In the genomic region with DNA sequence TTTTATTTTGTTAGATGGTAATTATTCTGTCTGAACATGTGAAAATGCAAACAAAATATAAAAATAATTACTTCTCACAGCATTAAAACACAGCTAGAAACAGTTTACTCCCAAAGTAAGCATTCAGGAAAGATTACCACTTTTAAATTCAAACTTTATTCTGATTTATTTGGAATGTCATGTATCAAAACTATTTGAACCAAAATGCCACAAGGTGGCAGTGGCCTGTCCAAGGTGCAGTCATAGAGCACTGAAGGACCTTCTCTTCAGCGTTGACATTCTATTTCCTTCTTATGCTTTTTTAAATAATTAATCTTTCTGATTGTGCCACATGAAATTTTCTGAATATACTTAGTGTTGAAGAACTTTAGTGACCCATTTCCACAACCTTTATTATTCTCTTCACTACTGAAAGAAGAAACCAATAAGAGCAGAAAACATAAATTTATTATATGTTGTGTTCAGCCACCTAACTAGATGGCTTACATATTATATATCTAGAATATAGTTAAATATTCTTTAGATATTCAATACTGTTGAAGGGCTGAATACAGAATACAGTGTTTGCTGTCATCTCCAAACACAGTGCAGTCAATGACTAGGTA, we compare ENCODE assay signal across 10 cellular contexts.
DNase-seq lines count a peak whose midpoint lies in the region; ATAC-seq and TF ChIP-seq lines count a peak whose summit lies in the region.
"Had no signal": no experiment of that assay in that cellular context is flagged by ENCODE, and none has a peak within 500 bp of the region (broad histone marks: within the 10 kb centered on the region; RNA-seq: fewer than 3 reads in every experiment).

No MANE protein-coding gene starts in this region.

- H3K36me3 ChIP-seq in Peyer's patch, result no peaks in the 10 kb centered on the region
- H3K36me3 ChIP-seq: thoracic aorta had no signal

- no peaks in the 10 kb centered on the region for H3K4me1 ChIP-seq in Peyer's patch

- no peaks in the 10 kb centered on the region for H3K36me3 Mint-ChIP-seq in activated T-helper 17 cell treated with anti-CD3 and anti-CD28 coated beads, Interleukin-2, amount 50 U/mL, for 72 hours (ENCODE audit: low read depth)
- peaks cover 2% of the 10 kb centered on the region for H3K36me3 Mint-ChIP-seq in activated naive CD8-positive, alpha-beta T cell treated with anti-CD3 and anti-CD28 coated beads for 36 hours

- TF ChIP-seq POLR2A in Peyer's patch (IDR thresholded peaks at IDR 0.05), result no peak

- ATAC-seq in activated T-helper 17 cell treated with anti-CD3 and anti-CD28 coated beads, Interleukin-2, amount 50 U/mL, for 72 hours (replicated peaks), result no peak

- H3K4me1 Mint-ChIP-seq in activated T-helper 17 cell treated with anti-CD3 and anti-CD28 coated beads, Interleukin-2, amount 50 U/mL, for 72 hours, result no peaks in the 10 kb centered on the region
- H3K4me1 Mint-ChIP-seq in activated naive CD8-positive, alpha-beta T cell treated with anti-CD3 and anti-CD28 coated beads for 36 hours, result no peaks in the 10 kb centered on the region

- DNase-seq in stimulated activated CD4-positive, alpha-beta T cell treated with anti-CD3 and anti-CD28 coated beads, Interleukin-15, amount 100 ng/mL, for 24 hours, result peak; percentile 3
- no peak for DNase-seq in stimulated activated CD4-positive, alpha-beta T cell treated with anti-CD3 and anti-CD28 coated beads, Interleukin-12 subunit alpha, Interleukin-12 subunit beta, amount 100 ng/mL, for 4 hours
- DNase-seq in Peyer's patch, result peak in 1 of 3 donors; percentile 53
- DNase-seq in foreskin fibroblast, result no peak
- no peak for DNase-seq in NK-92 treated with Interleukin-12 subunit alpha and Interleukin-12 subunit beta, amount 100 ng/mL, for 24 hours (lab: John Stamatoyannopoulos, UW)
- no peak for DNase-seq in caudate nucleus (lab: John Stamatoyannopoulos, UW)
- no peak for DNase-seq in activated naive CD8-positive, alpha-beta T cell treated with anti-CD3 and anti-CD28 coated beads for 36 hours

- no peaks in the 10 kb centered on the region for H3K27me3 Mint-ChIP-seq in activated T-helper 17 cell treated with anti-CD3 and anti-CD28 coated beads, Interleukin-2, amount 50 U/mL, for 72 hours
- H3K27me3 Mint-ChIP-seq in activated naive CD8-positive, alpha-beta T cell treated with anti-CD3 and anti-CD28 coated beads for 36 hours, result no peaks in the 10 kb centered on the region
- H3K27me3 Mint-ChIP-seq: dendritic cell treated with granulocyte-macrophage colony-stimulating factor and Interleukin-4, amounts not matched to agents 40 ng/mL and 50 ng/mL, for 4 days had no signal

- no peak overlapping the region for H3K27ac Mint-ChIP-seq in activated T-helper 17 cell treated with anti-CD3 and anti-CD28 coated beads, Interleukin-2, amount 50 U/mL, for 72 hours
- no peak overlapping the region for H3K27ac Mint-ChIP-seq in activated naive CD8-positive, alpha-beta T cell treated with anti-CD3 and anti-CD28 coated beads for 36 hours
- H3K27ac Mint-ChIP-seq: dendritic cell treated with granulocyte-macrophage colony-stimulating factor and Interleukin-4, amounts not matched to agents 40 ng/mL and 50 ng/mL, for 4 days had no signal

- no peak overlapping the region for H3K4me3 Mint-ChIP-seq in activated T-helper 17 cell treated with anti-CD3 and anti-CD28 coated beads, Interleukin-2, amount 50 U/mL, for 72 hours
- no peak overlapping the region for H3K4me3 Mint-ChIP-seq in activated naive CD8-positive, alpha-beta T cell treated with anti-CD3 and anti-CD28 coated beads for 36 hours
- H3K4me3 Mint-ChIP-seq: dendritic cell treated with granulocyte-macrophage colony-stimulating factor and Interleukin-4, amounts not matched to agents 40 ng/mL and 50 ng/mL, for 4 days had no signal

- no peaks in the 10 kb centered on the region for H3K9me3 ChIP-seq in Peyer's patch
- H3K9me3 ChIP-seq: thoracic aorta had no signal

- H3K4me3 ChIP-seq in Peyer's patch (no peak overlapping the region), foreskin fibroblast (ENCODE audit: low read depth in 1 of 2, low read length in 2 of 2) (no peak overlapping the region)
- H3K4me3 ChIP-seq: thoracic aorta had no signal

- TF ChIP-seq CTCF in Peyer's patch (IDR thresholded peaks at IDR 0.05), result peak in 4 of 6 experiments; percentile 27 to 57 (median 46)
- peak; percentile 22 for TF ChIP-seq CTCF in foreskin fibroblast (IDR thresholded peaks at IDR 0.05; ENCODE audit: low read depth, low read length)

- H3K27ac ChIP-seq in Peyer's patch (no peak overlapping the region), caudate nucleus (ENCODE audit: low read depth, low read length) (no peak overlapping the region)
- H3K27ac ChIP-seq: thoracic aorta had no signal

- H3K27me3 ChIP-seq in Peyer's patch, result no peaks in the 10 kb centered on the region

- H3K9me3 Mint-ChIP-seq in activated T-helper 17 cell treated with anti-CD3 and anti-CD28 coated beads, Interleukin-2, amount 50 U/mL, for 72 hours, result peaks cover 12% of the 10 kb centered on the region
- peaks cover 7% of the 10 kb centered on the region for H3K9me3 Mint-ChIP-seq in activated naive CD8-positive, alpha-beta T cell treated with anti-CD3 and anti-CD28 coated beads for 36 hours
